In the genomic region with DNA sequence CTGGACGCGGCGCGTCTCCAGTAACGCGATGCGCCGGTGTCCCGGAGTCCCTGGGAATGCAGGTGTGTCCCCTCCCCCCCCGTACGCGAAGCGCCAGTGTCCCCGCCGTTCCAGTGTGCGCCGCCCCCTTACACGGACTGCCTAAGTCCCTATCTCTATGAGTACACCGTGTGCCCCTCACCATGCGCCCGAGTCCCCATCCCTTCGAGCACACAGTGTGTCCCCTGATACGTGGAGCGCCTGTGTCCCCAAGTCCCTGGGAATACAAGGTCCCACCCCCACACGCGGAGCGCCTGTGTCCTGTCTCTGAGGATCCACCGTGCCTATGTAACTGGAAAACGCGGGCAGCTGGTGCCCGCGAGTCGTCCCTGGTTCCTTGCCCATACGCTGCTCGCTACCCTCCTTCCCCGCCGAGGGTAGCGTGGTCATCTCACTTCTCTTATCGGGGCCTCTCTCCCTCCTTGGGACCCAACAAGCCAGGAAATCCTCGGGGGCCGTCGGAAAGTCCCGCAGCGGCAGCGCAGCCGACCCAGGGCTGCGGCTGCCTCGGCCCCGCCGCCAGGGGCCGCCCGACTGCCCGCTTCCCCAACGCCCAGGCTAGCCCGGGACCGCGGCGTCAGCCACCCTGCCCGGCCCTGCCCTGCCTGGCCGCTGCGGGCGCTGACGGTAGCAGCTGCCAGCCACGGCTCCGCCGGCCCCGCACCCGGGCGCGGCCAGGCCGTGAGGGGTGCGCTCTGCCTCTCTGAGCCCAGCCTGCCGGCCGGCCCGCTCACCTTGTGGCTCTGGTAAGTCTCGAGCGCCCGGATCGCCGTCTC, we compare ENCODE assay signal across 8 cellular contexts. TPM values are rescaled to one million over a fixed set of nuclear protein-coding genes. Genes with fewer than 3 reads are reported as not detected.
A peak's percentile ranks its signal among the peaks of the same experiment; 100 is the strongest.
DNase-seq lines count a peak whose midpoint lies in the region; ATAC-seq and TF ChIP-seq lines count a peak whose summit lies in the region.

No MANE protein-coding gene starts in this region.

- peak overlapping the region; percentile 98 for H3K4me3 Mint-ChIP-seq in activated naive CD4-positive, alpha-beta T cell treated with anti-CD3 and anti-CD28 coated beads, Interleukin-2, amount 50 U/mL, for 24 hours

- peak; percentile 55 for DNase-seq in DMS 273 treated with DMSO at 0.1 percent for 48 hours (lab: John Stamatoyannopoulos, UW)
- DNase-seq in HT-29 (ENCODE audit: low spot score) = peak; percentile 89
- DNase-seq in SK-N-DZ (ENCODE audit: low spot score) = peak; percentile 63
- peak; percentile 84 for DNase-seq in glomerular visceral epithelial cell (ENCODE audit: extremely low spot score)
- no peak for DNase-seq in omental fat pad (ENCODE audit: low spot score)

- H3K4me1 Mint-ChIP-seq in activated naive CD4-positive, alpha-beta T cell treated with anti-CD3 and anti-CD28 coated beads, Interleukin-2, amount 50 U/mL, for 24 hours = peaks cover 54% of the 10 kb centered on the region

- peak; percentile 46 for ATAC-seq in GM21360 (IDR thresholded peaks at IDR 0.05; ENCODE audit: unreplicated experiment)
- ATAC-seq in omental fat pad (ENCODE audit: low FRiP score) = peak; percentile 70

- H3K27ac ChIP-seq in temporal lobe (ENCODE audit: low read depth, low read length) = peak overlapping the region; percentile 92

- H3K27me3 Mint-ChIP-seq in activated naive CD4-positive, alpha-beta T cell treated with anti-CD3 and anti-CD28 coated beads, Interleukin-2, amount 50 U/mL, for 24 hours = no peaks in the 10 kb centered on the region

- peak in 2 of 3 donors; percentile 13 to 50 for TF ChIP-seq CTCF in omental fat pad (IDR thresholded peaks at IDR 0.05)

- no peaks in the 10 kb centered on the region for H3K36me3 Mint-ChIP-seq in activated naive CD4-positive, alpha-beta T cell treated with anti-CD3 and anti-CD28 coated beads, Interleukin-2, amount 50 U/mL, for 24 hours

- H3K9me3 Mint-ChIP-seq in activated naive CD4-positive, alpha-beta T cell treated with anti-CD3 and anti-CD28 coated beads, Interleukin-2, amount 50 U/mL, for 24 hours = no peaks in the 10 kb centered on the region

- H3K27ac Mint-ChIP-seq in activated naive CD4-positive, alpha-beta T cell treated with anti-CD3 and anti-CD28 coated beads, Interleukin-2, amount 50 U/mL, for 24 hours = peak overlapping the region; percentile 90

RNA-seq across cellular contexts. Expression of a gene that starts 0.6 kb away (rescaled TPM):
- 15.4 and 21.7 TPM in 2 replicates for total RNA-seq in HT-29 (2014; rRNA removed; shearing (Covaris generic))
- polyA plus RNA-seq in SK-N-DZ (2014; cell fraction: cytosol; rRNA removed) = 0.16 TPM in 1 of 2 replicates, not detected in the other
- polyA plus RNA-seq in SK-N-DZ (2014; cell fraction: nucleus; rRNA removed) = 0.13 TPM in 1 of 2 replicates, not detected in the other
- 100 to 1,000 TPM in 2 of 4 donors, 10 to 100 TPM in 2; 64.3 to 318 (median 121) TPM for total RNA-seq in omental fat pad
- 14.8 TPM for total RNA-seq in temporal lobe
